ENCODE assay signal across 1 cellular context in genomic region chr17:42803074-42803883, GRCh38.
A peak's percentile ranks its signal among the peaks of the same experiment; 100 is the strongest.
TF ChIP-seq lines count a peak whose summit lies in the region.

No MANE protein-coding gene starts in this region.

TF ChIP-seq in HepG2, 621 proteins besides CTCF, POLR2A, EP300 and RAD21 (continues in another document):
- TF ChIP-seq SIN3B (IDR thresholded peaks at IDR 0.05; ENCODE audit: low read length) (no peak), ESRRA (CRISPR knock-in tag; IDR thresholded peaks at IDR 0.05; ENCODE audit: low read depth) (peak; percentile 51; the same call in 1 of the 2 replicates), ZKSCAN1 (IDR thresholded peaks at IDR 0.05; ENCODE audit: low read length) (peak; percentile 93), NR0B2 (CRISPR knock-in tag; IDR thresholded peaks at IDR 0.05) (no peak), PBX3 (CRISPR knock-in tag; IDR thresholded peaks at IDR 0.05; ENCODE audit: borderline replicate concordance) (no peak), RCOR2 (CRISPR knock-in tag; IDR thresholded peaks at IDR 0.05) (0 out of 2 replicates have a peak, but pooled peaks have one; percentile 53), REPIN1 (CRISPR knock-in tag; IDR thresholded peaks at IDR 0.05; ENCODE audit: borderline replicate concordance, low read depth) (peak; percentile 59; the same call in 1 of the 2 replicates), SP4 (CRISPR knock-in tag; IDR thresholded peaks at IDR 0.05) (no peak), ATF1 (CRISPR knock-in tag; IDR thresholded peaks at IDR 0.05) (no peak; the same call in 1 of the 2 replicates), ZBTB49 (CRISPR knock-in tag; IDR thresholded peaks at IDR 0.05; ENCODE audit: borderline replicate concordance) (no peak), ZSCAN12 (CRISPR knock-in tag; IDR thresholded peaks at IDR 0.05) (no peak), SOX6 (IDR thresholded peaks at IDR 0.05) (no peak), SOX6 (CRISPR knock-in tag; IDR thresholded peaks at IDR 0.05) (peak; percentile 66), ZNF451 (CRISPR knock-in tag; IDR thresholded peaks at IDR 0.05) (no peak), MYC (CRISPR knock-in tag; IDR thresholded peaks at IDR 0.05; ENCODE audit: borderline replicate concordance) (no peak; the same call in 1 of the 2 replicates), EEA1 (CRISPR knock-in tag; IDR thresholded peaks at IDR 0.05; ENCODE audit: borderline replicate concordance) (no peak), TFDP1 (CRISPR knock-in tag; IDR thresholded peaks at IDR 0.05; ENCODE audit: borderline replicate concordance) (no peak), ZNF761 (CRISPR knock-in tag; conservative IDR thresholded peaks at IDR 0.05) (no peak), PTBP1 (IDR thresholded peaks at IDR 0.05; ENCODE audit: low read depth, low read length, poor library complexity, severe bottlenecking) (no peak), GLMP (CRISPR knock-in tag; IDR thresholded peaks at IDR 0.05; ENCODE audit: borderline replicate concordance) (no peak), NFKB2 (CRISPR knock-in tag; IDR thresholded peaks at IDR 0.05; ENCODE audit: borderline replicate concordance) (no peak), GZF1 (CRISPR knock-in tag; IDR thresholded peaks at IDR 0.05) (no peak), NCOA5 (CRISPR knock-in tag; IDR thresholded peaks at IDR 0.05) (no peak), POGK (CRISPR knock-in tag; conservative IDR thresholded peaks at IDR 0.05) (peak; percentile 26; the same call in 1 of the 2 replicates), CREM (IDR thresholded peaks at IDR 0.05) (peak; percentile 57; the same call in 1 of the 2 replicates), CREM (CRISPR knock-in tag; IDR thresholded peaks at IDR 0.05) (no peak), CHD2 (IDR thresholded peaks at IDR 0.05; ENCODE audit: low read depth, low read length) (no peak), ZMYM4 (CRISPR knock-in tag; IDR thresholded peaks at IDR 0.05) (peak; percentile 37; the same call in 1 of the 2 replicates), ZNF33B (CRISPR knock-in tag; IDR thresholded peaks at IDR 0.05) (no peak), ZNF652 (CRISPR knock-in tag; IDR thresholded peaks at IDR 0.05; ENCODE audit: borderline replicate concordance, low read depth) (no peak), KLF16 (CRISPR knock-in tag; IDR thresholded peaks at IDR 0.05) (no peak)
- TF ChIP-seq, protein P1, sequence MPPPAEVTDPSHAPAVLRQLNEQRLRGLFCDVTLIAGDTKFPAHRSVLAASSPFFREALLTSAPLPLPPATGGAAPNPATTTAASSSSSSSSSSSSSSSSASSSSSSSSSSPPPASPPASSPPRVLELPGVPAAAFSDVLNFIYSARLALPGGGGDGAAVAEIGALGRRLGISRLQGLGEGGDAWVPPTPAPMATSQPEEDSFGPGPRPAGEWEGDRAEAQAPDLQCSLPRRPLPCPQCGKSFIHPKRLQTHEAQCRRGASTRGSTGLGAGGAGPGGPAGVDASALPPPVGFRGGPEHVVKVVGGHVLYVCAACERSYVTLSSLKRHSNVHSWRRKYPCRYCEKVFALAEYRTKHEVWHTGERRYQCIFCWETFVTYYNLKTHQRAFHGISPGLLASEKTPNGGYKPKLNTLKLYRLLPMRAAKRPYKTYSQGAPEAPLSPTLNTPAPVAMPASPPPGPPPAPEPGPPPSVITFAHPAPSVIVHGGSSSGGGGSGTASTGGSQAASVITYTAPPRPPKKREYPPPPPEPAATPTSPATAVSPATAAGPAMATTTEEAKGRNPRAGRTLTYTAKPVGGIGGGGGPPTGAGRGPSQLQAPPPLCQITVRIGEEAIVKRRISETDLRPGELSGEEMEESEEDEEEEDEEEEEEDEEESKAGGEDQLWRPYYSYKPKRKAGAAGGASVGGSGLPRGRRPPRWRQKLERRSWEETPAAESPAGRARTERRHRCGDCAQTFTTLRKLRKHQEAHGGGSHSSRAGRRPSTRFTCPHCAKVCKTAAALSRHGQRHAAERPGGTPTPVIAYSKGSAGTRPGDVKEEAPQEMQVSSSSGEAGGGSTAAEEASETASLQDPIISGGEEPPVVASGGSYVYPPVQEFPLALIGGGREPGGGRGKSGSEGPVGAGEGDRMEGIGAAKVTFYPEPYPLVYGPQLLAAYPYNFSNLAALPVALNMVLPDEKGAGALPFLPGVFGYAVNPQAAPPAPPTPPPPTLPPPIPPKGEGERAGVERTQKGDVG (CRISPR knock-in tag; IDR thresholded peaks at IDR 0.05; ENCODE audit: borderline replicate concordance): no peak
- TF ChIP-seq, protein P2, sequence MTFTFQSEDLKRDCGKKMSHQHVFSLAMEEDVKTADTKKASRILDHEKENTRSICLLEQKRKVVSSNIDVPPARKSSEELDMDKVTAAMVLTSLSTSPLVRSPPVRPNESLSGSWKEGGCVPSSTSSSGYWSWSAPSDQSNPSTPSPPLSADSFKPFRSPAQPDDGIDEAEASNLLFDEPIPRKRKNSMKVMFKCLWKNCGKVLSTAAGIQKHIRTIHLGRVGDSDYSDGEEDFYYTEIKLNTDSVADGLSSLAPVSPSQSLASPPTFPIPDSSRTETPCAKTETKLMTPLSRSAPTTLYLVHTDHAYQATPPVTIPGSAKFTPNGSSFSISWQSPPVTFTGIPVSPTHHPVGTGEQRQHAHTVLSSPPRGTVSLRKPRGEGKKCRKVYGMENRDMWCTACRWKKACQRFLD (CRISPR knock-in tag; IDR thresholded peaks at IDR 0.05; ENCODE audit: borderline replicate concordance): no peak
- TF ChIP-seq, protein P3, sequence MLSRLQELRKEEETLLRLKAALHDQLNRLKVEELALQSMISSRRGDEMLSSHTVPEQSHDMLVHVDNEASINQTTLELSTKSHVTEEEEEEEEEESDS (CRISPR knock-in tag; IDR thresholded peaks at IDR 0.05; ENCODE audit: borderline replicate concordance): no peak
- TF ChIP-seq, protein P4, sequence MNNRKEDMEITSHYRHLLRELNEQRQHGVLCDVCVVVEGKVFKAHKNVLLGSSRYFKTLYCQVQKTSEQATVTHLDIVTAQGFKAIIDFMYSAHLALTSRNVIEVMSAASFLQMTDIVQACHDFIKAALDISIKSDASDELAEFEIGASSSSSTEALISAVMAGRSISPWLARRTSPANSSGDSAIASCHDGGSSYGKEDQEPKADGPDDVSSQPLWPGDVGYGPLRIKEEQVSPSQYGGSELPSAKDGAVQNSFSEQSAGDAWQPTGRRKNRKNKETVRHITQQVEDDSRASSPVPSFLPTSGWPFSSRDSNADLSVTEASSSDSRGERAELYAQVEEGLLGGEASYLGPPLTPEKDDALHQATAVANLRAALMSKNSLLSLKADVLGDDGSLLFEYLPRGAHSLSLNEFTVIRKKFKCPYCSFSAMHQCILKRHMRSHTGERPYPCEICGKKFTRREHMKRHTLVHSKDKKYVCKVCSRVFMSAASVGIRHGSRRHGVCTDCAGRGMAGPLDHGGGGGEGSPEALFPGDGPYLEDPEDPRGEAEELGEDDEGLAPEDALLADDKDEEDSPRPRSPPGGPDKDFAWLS (CRISPR knock-in tag; IDR thresholded peaks at IDR 0.05; ENCODE audit: borderline replicate concordance): no peak
- TF ChIP-seq, protein P5, sequence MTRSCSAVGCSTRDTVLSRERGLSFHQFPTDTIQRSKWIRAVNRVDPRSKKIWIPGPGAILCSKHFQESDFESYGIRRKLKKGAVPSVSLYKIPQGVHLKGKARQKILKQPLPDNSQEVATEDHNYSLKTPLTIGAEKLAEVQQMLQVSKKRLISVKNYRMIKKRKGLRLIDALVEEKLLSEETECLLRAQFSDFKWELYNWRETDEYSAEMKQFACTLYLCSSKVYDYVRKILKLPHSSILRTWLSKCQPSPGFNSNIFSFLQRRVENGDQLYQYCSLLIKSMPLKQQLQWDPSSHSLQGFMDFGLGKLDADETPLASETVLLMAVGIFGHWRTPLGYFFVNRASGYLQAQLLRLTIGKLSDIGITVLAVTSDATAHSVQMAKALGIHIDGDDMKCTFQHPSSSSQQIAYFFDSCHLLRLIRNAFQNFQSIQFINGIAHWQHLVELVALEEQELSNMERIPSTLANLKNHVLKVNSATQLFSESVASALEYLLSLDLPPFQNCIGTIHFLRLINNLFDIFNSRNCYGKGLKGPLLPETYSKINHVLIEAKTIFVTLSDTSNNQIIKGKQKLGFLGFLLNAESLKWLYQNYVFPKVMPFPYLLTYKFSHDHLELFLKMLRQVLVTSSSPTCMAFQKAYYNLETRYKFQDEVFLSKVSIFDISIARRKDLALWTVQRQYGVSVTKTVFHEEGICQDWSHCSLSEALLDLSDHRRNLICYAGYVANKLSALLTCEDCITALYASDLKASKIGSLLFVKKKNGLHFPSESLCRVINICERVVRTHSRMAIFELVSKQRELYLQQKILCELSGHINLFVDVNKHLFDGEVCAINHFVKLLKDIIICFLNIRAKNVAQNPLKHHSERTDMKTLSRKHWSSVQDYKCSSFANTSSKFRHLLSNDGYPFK (CRISPR knock-in tag; IDR thresholded peaks at IDR 0.05; ENCODE audit: borderline replicate concordance): no peak
